In the genomic region with DNA sequence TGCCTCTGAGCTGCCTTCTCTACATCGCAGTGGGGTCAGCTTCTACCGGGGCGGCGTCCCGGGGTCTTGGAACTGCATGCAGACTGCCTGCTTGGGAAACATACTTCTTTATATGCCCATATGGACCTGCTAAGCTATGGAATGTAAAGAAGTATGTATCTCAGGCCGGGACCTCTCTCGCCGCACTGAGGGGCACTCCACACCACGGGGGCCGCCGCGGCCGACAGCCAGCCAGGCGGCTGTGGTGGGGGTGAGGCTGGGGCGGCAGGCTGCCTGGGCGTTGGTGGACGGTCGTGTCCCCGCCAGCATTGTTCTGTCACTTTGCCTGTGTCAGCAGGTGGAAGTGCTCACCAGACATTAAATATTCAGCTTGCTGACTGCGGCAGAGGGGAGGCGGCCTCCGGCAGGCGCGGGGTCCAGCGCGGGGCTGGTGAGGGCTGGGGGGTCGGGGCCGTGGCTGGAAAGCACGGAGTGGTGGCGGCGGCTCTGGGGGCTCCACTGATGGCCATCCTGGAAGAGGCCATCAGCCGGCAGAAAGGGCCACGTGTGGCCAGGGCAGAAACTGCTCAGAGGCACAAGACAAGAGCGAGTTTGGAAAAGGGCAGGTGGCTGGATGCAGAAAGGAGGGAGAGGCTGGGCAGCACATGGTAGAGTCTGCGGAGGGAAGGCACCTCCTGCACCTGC, we compare ENCODE assay signal across 18 cellular contexts.
DNase-seq lines count a peak whose midpoint lies in the region; ATAC-seq, FAIRE-seq and TF ChIP-seq lines count a peak whose summit lies in the region.
"Had no signal": no experiment of that assay in that cellular context is flagged by ENCODE, and none has a peak within 500 bp of the region (broad histone marks: within the 10 kb centered on the region; RNA-seq: fewer than 3 reads in every experiment).

No MANE protein-coding gene starts in this region.

- H3K36me3 Mint-ChIP-seq in activated naive CD8-positive, alpha-beta T cell treated with anti-CD3 and anti-CD28 coated beads, Interleukin-2, amount 50 U/mL, for 24 hours (ENCODE audit: low read depth) = no peaks in the 10 kb centered on the region

- H3K27me3 Mint-ChIP-seq in activated naive CD8-positive, alpha-beta T cell treated with anti-CD3 and anti-CD28 coated beads, Interleukin-2, amount 50 U/mL, for 24 hours = peaks cover 23% of the 10 kb centered on the region

- H3K27ac ChIP-seq in right cardiac atrium (ENCODE audit: low read length) (peak overlapping the region; percentile 73), rectal smooth muscle tissue (ENCODE audit: low read depth, low read length) (peak overlapping the region; percentile 81), body of pancreas (no peak overlapping the region)
- H3K27ac ChIP-seq: BLaER1 treated with 17β-estradiol and CSF1 and Interleukin-3, amounts not matched to agents 10 nM and 100 nM had no signal

- peak; percentile 4 for FAIRE-seq in HTR-8/SVneo (lab: Jason Lieb, UNC)

- TF ChIP-seq POLR2A in body of pancreas (IDR thresholded peaks at IDR 0.05) = no peak

- no peak overlapping the region for H3K27ac Mint-ChIP-seq in activated naive CD8-positive, alpha-beta T cell treated with anti-CD3 and anti-CD28 coated beads, Interleukin-2, amount 50 U/mL, for 24 hours
- H3K27ac Mint-ChIP-seq: GM23338, HFFc6 had no signal

- H3K27me3 ChIP-seq in right cardiac atrium (ENCODE audit: control insufficient read depth, insufficient read depth) (no peaks in the 10 kb centered on the region), rectal smooth muscle tissue (ENCODE audit: control insufficient read depth, insufficient read depth, low read length) (no peaks in the 10 kb centered on the region), body of pancreas (peaks cover 0 to 19% of the 10 kb centered on the region in 2 donors)

- no peak overlapping the region for H3K4me3 Mint-ChIP-seq in activated naive CD8-positive, alpha-beta T cell treated with anti-CD3 and anti-CD28 coated beads, Interleukin-2, amount 50 U/mL, for 24 hours
- H3K4me3 Mint-ChIP-seq: GM23338, HFFc6 had no signal

- TF ChIP-seq CTCF in body of pancreas (IDR thresholded peaks at IDR 0.05) = no peak

- WGBS in right cardiac atrium = 37% methylated on average over 35 of the region's 35 CpGs
- WGBS in body of pancreas, 2 donors = 52 to 54% methylated on average over 12 to 35 of the region's 35 CpGs

- DNase-seq in NCI-H2107 treated with DMSO at 0.1 percent for 48 hours (lab: John Stamatoyannopoulos, UW; ENCODE audit: unreplicated experiment) = peak; percentile 17
- DNase-seq in NCI-H2107 (lab: John Stamatoyannopoulos, UW) = no peak
- no peak for DNase-seq in HTR-8/SVneo (ENCODE audit: insufficient read length, low spot score)
- no peak for DNase-seq in right cardiac atrium
- no peak for DNase-seq in body of pancreas
- DNase-seq in activated naive CD8-positive, alpha-beta T cell treated with anti-CD3 and anti-CD28 coated beads, Interleukin-2, amount 50 U/mL, for 24 hours = no peak
- DNase-seq in iPS-NIHi7 (ENCODE audit: extremely low spot score) = no peak
- DNase-seq: DMS 273 treated with DMSO at 0.1 percent for 48 hours; HFFc6; MG63; NCI-H1092 treated with DMSO at 0.1 percent for 48 hours; NCI-H187; NCI-H510A treated with DMSO at 0.1 percent for 48 hours; NK-92 treated with Interleukin-12 subunit alpha and Interleukin-12 subunit beta, amount 100 ng/mL, for 24 hours; OCI-M1 had no signal

- H3K4me1 Mint-ChIP-seq in activated naive CD8-positive, alpha-beta T cell treated with anti-CD3 and anti-CD28 coated beads, Interleukin-2, amount 50 U/mL, for 24 hours = peaks cover 8% of the 10 kb centered on the region

- no peaks in the 10 kb centered on the region for H3K4me1 ChIP-seq in right cardiac atrium (ENCODE audit: control insufficient read depth, insufficient read depth, low read length)
- H3K4me1 ChIP-seq in rectal smooth muscle tissue (ENCODE audit: control insufficient read depth, insufficient read depth, low read length) = peaks cover 37% of the 10 kb centered on the region
- peaks cover 12% of the 10 kb centered on the region for H3K4me1 ChIP-seq in body of pancreas

- H3K4me3 ChIP-seq in right cardiac atrium (ENCODE audit: low read length) (peak overlapping the region; percentile 64), rectal smooth muscle tissue (ENCODE audit: low read length) (peak overlapping the region; percentile 36), body of pancreas (no peak overlapping the region)
- H3K4me3 ChIP-seq: BLaER1 treated with 17β-estradiol and CSF1 and Interleukin-3, amounts not matched to agents 10 nM and 100 nM; GM23338; MG63 had no signal

- H3K9me3 ChIP-seq in right cardiac atrium (ENCODE audit: control insufficient read depth, low read length) = no peaks in the 10 kb centered on the region
- no peaks in the 10 kb centered on the region for H3K9me3 ChIP-seq in body of pancreas
- H3K9me3 ChIP-seq: BLaER1 treated with 17β-estradiol and CSF1 and Interleukin-3, amounts not matched to agents 10 nM and 100 nM; MG63 had no signal

- H3K9me3 Mint-ChIP-seq in activated naive CD8-positive, alpha-beta T cell treated with anti-CD3 and anti-CD28 coated beads, Interleukin-2, amount 50 U/mL, for 24 hours = no peaks in the 10 kb centered on the region
- H3K9me3 Mint-ChIP-seq: GM23338, HFFc6 had no signal

- H3K9ac ChIP-seq in rectal smooth muscle tissue (ENCODE audit: low read length) = no peak overlapping the region
- H3K9ac ChIP-seq: BLaER1 treated with 17β-estradiol and CSF1 and Interleukin-3, amounts not matched to agents 10 nM and 100 nM had no signal

- ATAC-seq in right cardiac atrium = no peak
- no peak for ATAC-seq in body of pancreas
- no peak for ATAC-seq in activated naive CD8-positive, alpha-beta T cell treated with anti-CD3 and anti-CD28 coated beads, Interleukin-2, amount 50 U/mL, for 24 hours
- ATAC-seq: GM23338 had no signal

- intact Hi-C loops in right cardiac atrium (cut with DNase I) = no loop called here
- intact Hi-C loops in body of pancreas (cut with DNase I) = no loop called here

- H3K36me3 ChIP-seq in rectal smooth muscle tissue (ENCODE audit: control insufficient read depth, insufficient read depth, low read length) = no peaks in the 10 kb centered on the region
- H3K36me3 ChIP-seq in body of pancreas (replicated peaks in 1 of 2; ENCODE audit: insufficient read depth in 1 of 2, low read depth in 2 of 2) = no peaks in the 10 kb centered on the region
- H3K36me3 ChIP-seq: BLaER1 treated with 17β-estradiol and CSF1 and Interleukin-3, amounts not matched to agents 10 nM and 100 nM; MG63 had no signal

Comparison
In these comparisons a context has a peak if more than half of its experiments do, and no peak if none do; other contexts are left out.
1. H3K27ac ChIP-seq: peak in right cardiac atrium (single experiment) and rectal smooth muscle tissue (single experiment); none in body of pancreas (0 of 4).
2. H3K4me3 ChIP-seq: peak in right cardiac atrium (single experiment) and rectal smooth muscle tissue (single experiment); none in body of pancreas (0 of 2).